In the genomic region with DNA sequence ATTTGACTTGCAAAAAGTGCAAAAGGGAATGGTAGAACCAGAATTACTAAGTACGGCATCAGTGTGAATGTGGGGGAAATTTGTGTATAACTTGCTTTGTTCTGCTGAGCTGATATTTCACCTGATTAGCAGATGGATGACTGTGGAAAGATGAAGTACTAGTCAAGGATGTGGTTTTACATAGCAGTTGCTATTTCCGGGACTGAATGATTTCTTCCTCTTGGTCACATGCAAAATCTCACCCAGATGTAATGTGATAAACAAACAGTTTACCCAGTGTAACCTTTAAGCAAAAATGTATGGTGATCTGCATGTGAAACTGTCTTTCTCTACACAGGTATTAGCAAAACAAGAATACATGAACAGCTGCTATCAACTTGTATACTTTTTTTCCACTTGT, we compare ENCODE assay signal across 10 cellular contexts. TPM values are rescaled to one million over a fixed set of nuclear protein-coding genes. Genes with fewer than 3 reads are reported as not detected.
DNase-seq lines count a peak whose midpoint lies in the region; ATAC-seq and TF ChIP-seq lines count a peak whose summit lies in the region.
"Had no signal": no experiment of that assay in that cellular context is flagged by ENCODE, and none has a peak within 500 bp of the region (broad histone marks: within the 10 kb centered on the region; RNA-seq: fewer than 3 reads in every experiment).

No MANE protein-coding gene starts in this region.

- intact Hi-C loops in CD14-positive monocyte (cut with micrococcal nuclease): no loop called here

- no peak for DNase-seq in activated CD4-positive, CD25-positive, alpha-beta regulatory T cell treated with anti-CD3 and anti-CD28 coated beads, Interleukin-2, amount 50 U/mL, for 72 hours
- DNase-seq in T-helper 17 cell (no peak), non-pigmented ciliary epithelial cell (ENCODE audit: low read depth) (peak; percentile 22), GM20000 (ENCODE audit: low spot score) (no peak), CD14-positive monocyte (ENCODE audit: low spot score) (no peak), G401 (ENCODE audit: low spot score) (no peak)
- DNase-seq: upper lobe of left lung had no signal

- TF ChIP-seq CTCF in GM20000 (IDR thresholded peaks at IDR 0.05; ENCODE audit: extremely low read depth, missing control alignments) (no peak), CD14-positive monocyte (IDR thresholded peaks at IDR 0.05) (no peak)

- H3K4me1 Mint-ChIP-seq in T-helper 17 cell (peaks cover 46% of the 10 kb centered on the region), CD14-positive monocyte (peaks cover 15% of the 10 kb centered on the region)

- H3K36me3 Mint-ChIP-seq in T-helper 17 cell (ENCODE audit: low read depth): peaks cover 3% of the 10 kb centered on the region
- peaks cover 69 to 86% of the 10 kb centered on the region in 2 donors for H3K36me3 Mint-ChIP-seq in CD14-positive monocyte

- no peaks in the 10 kb centered on the region for H3K9me3 ChIP-seq in T-helper 17 cell (ENCODE audit: control insufficient read depth, low read length, poor library complexity, severe bottlenecking)
- H3K9me3 ChIP-seq: A549, upper lobe of left lung had no signal

- H3K27ac Mint-ChIP-seq in T-helper 17 cell (peak overlapping the region; percentile 96), CD14-positive monocyte (peak overlapping the region in 2 of 7 donors; percentile 13 to 32)

- peak; percentile 82 to 84 for ATAC-seq in activated CD4-positive, CD25-positive, alpha-beta regulatory T cell treated with anti-CD3 and anti-CD28 coated beads, Interleukin-2, amount 50 U/mL, for 24 hours
- ATAC-seq in HG02981 (IDR thresholded peaks at IDR 0.05; ENCODE audit: unreplicated experiment): peak; percentile 79
- peak; percentile 90 for ATAC-seq in T-helper 17 cell
- ATAC-seq: A549 had no signal

- in situ Hi-C loops in G401 (cut with HindIII; ENCODE audit: low sequenced_read_pairs): no loop called here

- H3K27me3 Mint-ChIP-seq in T-helper 17 cell (no peaks in the 10 kb centered on the region), CD14-positive monocyte (ENCODE audit: low read depth in 3 of 3) (no peaks in the 10 kb centered on the region)

- H3K4me3 Mint-ChIP-seq in T-helper 17 cell: peak overlapping the region; percentile 61
- H3K4me3 Mint-ChIP-seq in CD14-positive monocyte: no peak overlapping the region

- H3K9me3 Mint-ChIP-seq in CD14-positive monocyte: no peaks in the 10 kb centered on the region

RNA-seq across cellular contexts. Expression of a gene that starts 46.1 kb away (rescaled TPM):
- total RNA-seq in T-helper 17 cell: 10 to 100 TPM; 80.0 to 83.6 TPM
- polyA plus RNA-seq in CD14-positive monocyte: 10 to 100 TPM; 58.9 to 62.2 TPM
- 19.1 and 27.7 TPM in 2 replicates for total RNA-seq in G401 (2014; rRNA removed; shearing (Covaris generic))
